Comparison of ENCODE assay signal across 35 cellular contexts in the genomic region with DNA sequence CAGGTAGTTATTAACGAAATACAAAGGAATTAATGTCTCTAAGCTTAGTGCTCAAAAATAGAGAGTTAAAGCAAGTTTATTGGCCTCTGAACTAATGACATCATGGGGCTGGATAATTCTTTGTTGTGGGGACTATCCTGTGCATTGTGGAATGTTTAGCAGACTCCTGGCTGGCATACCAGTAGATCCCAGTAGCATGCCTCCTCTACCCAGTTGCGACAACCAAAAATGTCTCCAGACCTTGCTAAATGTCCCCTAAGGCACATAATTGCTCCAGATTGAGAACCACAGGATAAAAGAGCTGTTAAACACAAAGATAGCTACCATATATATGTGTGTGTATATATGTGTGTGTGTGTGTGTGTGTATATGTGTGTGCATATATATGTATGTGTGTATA.
"Had no signal": no experiment of that assay in that cellular context is flagged by ENCODE, and none has a peak within 500 bp of the region (broad histone marks: within the 10 kb centered on the region; RNA-seq: fewer than 3 reads in every experiment).

No MANE protein-coding gene starts in this region.

- H3K36me3 Mint-ChIP-seq: activated CD4-positive, alpha-beta memory T cell treated with anti-CD3 and anti-CD28 coated beads for 36 hours; activated naive CD4-positive, alpha-beta T cell treated with anti-CD3 and anti-CD28 coated beads, Interleukin-2, amount 50 U/mL, for 24 hours; activated naive CD8-positive, alpha-beta T cell treated with anti-CD3 and anti-CD28 coated beads for 36 hours; brain had no signal

- H3K36me3 ChIP-seq: adrenal gland, cardiac muscle cell had no signal

- ATAC-seq: activated CD8-positive, alpha-beta T cell treated with anti-CD3 and anti-CD28 coated beads for 36 hours; activated T-cell treated with anti-CD3 and anti-CD28 coated beads, Interleukin-2, amount 50 U/mL, for 4 hours; activated T-cell treated with anti-CD3 and anti-CD28 coated beads, Interleukin-2, amount 50 U/mL, for 72 hours; activated T-helper 17 cell treated with anti-CD3 and anti-CD28 coated beads, Interleukin-2, amount 50 U/mL, for 72 hours had no signal

- H3K4me3 ChIP-seq: adrenal gland, cardiac muscle cell had no signal

- H3K4me1 ChIP-seq: adrenal gland had no signal

- H3K4me1 Mint-ChIP-seq: activated B cell treated with CpG ODN at 0.5 μM for 24 hours; activated CD4-positive, alpha-beta T cell treated with anti-CD3 and anti-CD28 coated beads, Interleukin-2, amount 10 ng/mL, durations not matched to agents 24 days and 14 days; activated naive CD4-positive, alpha-beta T cell treated with anti-CD3 and anti-CD28 coated beads, Interleukin-2, amount 50 U/mL, for 24 hours; activated naive CD8-positive, alpha-beta T cell treated with anti-CD3 and anti-CD28 coated beads for 36 hours; activated T-helper 17 cell treated with anti-CD3 and anti-CD28 coated beads, Interleukin-2, amount 50 U/mL, for 72 hours; brain; central memory CD8-positive, alpha-beta T cell had no signal

- H3K27ac Mint-ChIP-seq: activated B cell treated with CpG ODN at 0.5 μM for 24 hours; activated CD4-positive, alpha-beta memory T cell treated with anti-CD3 and anti-CD28 coated beads for 36 hours; activated CD4-positive, alpha-beta T cell treated with anti-CD3 and anti-CD28 coated beads, Interleukin-2, amount 10 ng/mL, durations not matched to agents 24 days and 14 days; activated CD8-positive, alpha-beta T cell treated with anti-CD3 and anti-CD28 coated beads for 36 hours; activated naive CD4-positive, alpha-beta T cell treated with anti-CD3 and anti-CD28 coated beads for 36 hours; activated naive CD4-positive, alpha-beta T cell treated with anti-CD3 and anti-CD28 coated beads, Interleukin-2, amount 50 U/mL, for 24 hours; activated naive CD8-positive, alpha-beta T cell treated with anti-CD3 and anti-CD28 coated beads for 36 hours; activated T-cell treated with anti-CD3 and anti-CD28 coated beads, Interleukin-2, amount 50 U/mL, for 72 hours; activated T-helper 1 cell treated with anti-CD3 and anti-CD28 coated beads, Interleukin-12 subunit alpha, Interleukin-12 subunit beta, Interleukin-2, Interleukin-4 antibody, amounts not matched to agents 30 ng/mL and 10 ng/mL and 1 ng/mL, durations not matched to agents 14 hours and 24 hours and 36 hours; activated T-helper 17 cell treated with anti-CD3 and anti-CD28 coated beads, Interleukin-2, amount 50 U/mL, for 72 hours; brain; T-helper 1 cell treated with Interleukin-12 subunit alpha and Interleukin-12 subunit beta and Interleukin-4 antibody, amounts not matched to agents 30 μg/mL and 1 μg/mL, for 36 hours; T-helper 2 cell treated with Interferon-gamma antibody and Interleukin-4, amounts not matched to agents 5 μg/mL and 100 μg/mL, for 36 hours had no signal

- H3K4me3 Mint-ChIP-seq: activated B cell treated with CpG ODN at 0.5 μM for 24 hours; activated CD4-positive, alpha-beta memory T cell treated with anti-CD3 and anti-CD28 coated beads for 36 hours; activated CD4-positive, alpha-beta T cell treated with anti-CD3 and anti-CD28 coated beads, Interleukin-2, amount 10 ng/mL, durations not matched to agents 24 days and 14 days; activated CD8-positive, alpha-beta T cell treated with anti-CD3 and anti-CD28 coated beads for 36 hours; activated naive CD4-positive, alpha-beta T cell treated with anti-CD3 and anti-CD28 coated beads for 36 hours; activated naive CD4-positive, alpha-beta T cell treated with anti-CD3 and anti-CD28 coated beads, Interleukin-2, amount 50 U/mL, for 24 hours; activated naive CD8-positive, alpha-beta T cell treated with anti-CD3 and anti-CD28 coated beads for 36 hours; activated T-cell treated with anti-CD3 and anti-CD28 coated beads, Interleukin-2, amount 50 U/mL, for 4 hours; activated T-cell treated with anti-CD3 and anti-CD28 coated beads, Interleukin-2, amount 50 U/mL, for 72 hours; activated T-helper 1 cell treated with anti-CD3 and anti-CD28 coated beads, Interleukin-12 subunit alpha, Interleukin-12 subunit beta, Interleukin-2, Interleukin-4 antibody, amounts not matched to agents 30 ng/mL and 10 ng/mL and 1 ng/mL, durations not matched to agents 14 hours and 24 hours and 36 hours; activated T-helper 17 cell treated with anti-CD3 and anti-CD28 coated beads, Interleukin-2, amount 50 U/mL, for 72 hours; brain; central memory CD8-positive, alpha-beta T cell; T-helper 1 cell treated with Interleukin-12 subunit alpha and Interleukin-12 subunit beta and Interleukin-4 antibody, amounts not matched to agents 30 μg/mL and 1 μg/mL, for 36 hours; T-helper 2 cell treated with Interferon-gamma antibody and Interleukin-4, amounts not matched to agents 5 μg/mL and 100 μg/mL, for 36 hours had no signal

- H3K27me3 Mint-ChIP-seq: activated B cell treated with CpG ODN at 0.5 μM for 24 hours; activated CD4-positive, alpha-beta memory T cell treated with anti-CD3 and anti-CD28 coated beads for 36 hours; activated CD4-positive, alpha-beta T cell treated with anti-CD3 and anti-CD28 coated beads, Interleukin-2, amount 10 ng/mL, durations not matched to agents 24 days and 14 days; activated CD8-positive, alpha-beta T cell treated with anti-CD3 and anti-CD28 coated beads for 36 hours; activated naive CD4-positive, alpha-beta T cell treated with anti-CD3 and anti-CD28 coated beads, Interleukin-2, amount 50 U/mL, for 24 hours; activated naive CD8-positive, alpha-beta T cell treated with anti-CD3 and anti-CD28 coated beads for 36 hours; activated T-helper 17 cell treated with anti-CD3 and anti-CD28 coated beads, Interleukin-2, amount 50 U/mL, for 72 hours; brain; central memory CD8-positive, alpha-beta T cell had no signal

- H3K27ac ChIP-seq: adrenal gland, cardiac muscle cell, VCaP had no signal

- DNase-seq: activated B cell treated with CpG ODN at 0.5 μM for 24 hours; activated CD4-positive, alpha-beta memory T cell treated with anti-CD3 and anti-CD28 coated beads for 36 hours; activated CD4-positive, alpha-beta T cell treated with anti-CD3 and anti-CD28 coated beads for 4 hours; activated CD4-positive, alpha-beta T cell treated with anti-CD3 and anti-CD28 coated beads, Interleukin-2, amount 10 ng/mL, durations not matched to agents 24 days and 14 days; activated CD4-positive, alpha-beta T cell treated with anti-CD3 and anti-CD28 coated beads, Interleukin-2, amount 50 U/mL, for 1 hour; activated CD4-positive, alpha-beta T cell treated with anti-CD3 and anti-CD28 coated beads, Interleukin-2, amount 50 U/mL, for 4 hours; activated CD4-positive, CD25-positive, alpha-beta regulatory T cell treated with anti-CD3 and anti-CD28 coated beads, Interleukin-2, amount 50 U/mL, for 72 hours; activated CD8-positive, alpha-beta memory T cell treated with anti-CD3 and anti-CD28 coated beads, Interleukin-2, amount 50 U/mL, for 4 hours; activated CD8-positive, alpha-beta T cell treated with anti-CD3 and anti-CD28 coated beads for 36 hours; activated effector memory CD4-positive, alpha-beta T cell treated with anti-CD3 and anti-CD28 coated beads, Interleukin-2, amount 50 U/mL, for 16 hours; activated gamma-delta T cell treated with Interleukin-2 at 50 U/mL for 16 hours; activated naive CD4-positive, alpha-beta T cell; activated naive CD4-positive, alpha-beta T cell treated with anti-CD3 and anti-CD28 coated beads for 36 hours; activated naive CD8-positive, alpha-beta T cell treated with anti-CD3 and anti-CD28 coated beads for 36 hours; activated T-cell treated with anti-CD3 and anti-CD28 coated beads for 4 hours; activated T-cell treated with anti-CD3 and anti-CD28 coated beads, Interleukin-2, amount 50 U/mL, for 1 hour; activated T-cell treated with anti-CD3 and anti-CD28 coated beads, Interleukin-2, amount 50 U/mL, for 4 hours; activated T-cell treated with anti-CD3 and anti-CD28 coated beads, Interleukin-2, amount 50 U/mL, for 72 hours; adrenal gland; amniotic stem cell; aorta; caudate nucleus; cerebellar nuclear complex; T-helper 1 cell; T-helper 2 cell; T-helper 9 cell had no signal

- H3K9me3 ChIP-seq: adrenal gland had no signal

- H3K9me3 Mint-ChIP-seq: activated B cell treated with CpG ODN at 0.5 μM for 24 hours; activated CD4-positive, alpha-beta T cell treated with anti-CD3 and anti-CD28 coated beads, Interleukin-2, amount 10 ng/mL, durations not matched to agents 24 days and 14 days; activated CD8-positive, alpha-beta T cell treated with anti-CD3 and anti-CD28 coated beads for 36 hours; activated naive CD4-positive, alpha-beta T cell treated with anti-CD3 and anti-CD28 coated beads, Interleukin-2, amount 50 U/mL, for 24 hours; activated T-cell treated with anti-CD3 and anti-CD28 coated beads, Interleukin-2, amount 50 U/mL, for 4 hours; activated T-cell treated with anti-CD3 and anti-CD28 coated beads, Interleukin-2, amount 50 U/mL, for 72 hours; activated T-helper 1 cell treated with anti-CD3 and anti-CD28 coated beads, Interleukin-12 subunit alpha, Interleukin-12 subunit beta, Interleukin-2, Interleukin-4 antibody, amounts not matched to agents 30 ng/mL and 10 ng/mL and 1 ng/mL, durations not matched to agents 14 hours and 24 hours and 36 hours; T-helper 1 cell treated with Interleukin-12 subunit alpha and Interleukin-12 subunit beta and Interleukin-4 antibody, amounts not matched to agents 30 μg/mL and 1 μg/mL, for 36 hours; T-helper 2 cell treated with Interferon-gamma antibody and Interleukin-4, amounts not matched to agents 5 μg/mL and 100 μg/mL, for 36 hours had no signal
